8 cellular contexts compared by ENCODE assay signal in the genomic region with DNA sequence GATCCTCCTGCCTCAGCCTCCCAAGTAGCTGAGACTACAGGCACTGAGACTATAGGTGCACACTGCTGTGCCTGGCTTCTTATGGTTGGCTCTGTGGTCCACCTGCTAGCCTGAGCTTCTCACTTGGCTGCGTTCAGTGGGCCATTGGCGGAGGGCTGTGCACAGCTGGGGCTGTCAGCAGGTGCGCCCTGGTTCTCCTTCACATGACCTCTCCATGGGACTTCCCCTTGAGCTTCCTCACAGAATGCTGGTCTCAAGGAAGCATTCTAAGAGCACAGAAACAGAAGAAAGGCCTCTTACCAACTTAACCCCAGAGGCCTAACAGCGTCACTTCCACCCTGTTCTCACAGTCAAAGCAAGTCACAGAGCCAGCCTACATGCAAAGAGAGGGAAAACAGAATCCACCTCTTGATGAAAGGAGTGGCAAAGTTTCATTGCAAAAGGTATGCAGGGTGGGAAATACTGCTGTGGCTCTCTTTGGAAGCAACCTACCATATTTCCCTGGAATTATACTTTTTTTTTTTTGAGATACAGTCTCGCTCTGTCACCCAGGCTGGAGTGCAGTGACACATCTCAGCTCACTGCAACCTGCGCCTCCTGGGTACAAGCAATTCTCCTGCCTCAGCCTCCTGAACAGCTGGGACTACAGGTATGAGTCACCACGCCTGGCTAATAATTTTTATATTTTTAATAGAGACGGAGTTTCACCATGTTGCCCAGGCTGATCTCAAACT. TPM values are rescaled to one million over a fixed set of nuclear protein-coding genes. Genes with fewer than 3 reads are reported as not detected.
A peak's percentile ranks its signal among the peaks of the same experiment; 100 is the strongest.
DNase-seq lines count a peak whose midpoint lies in the region; ATAC-seq and TF ChIP-seq lines count a peak whose summit lies in the region.

No MANE protein-coding gene starts in this region.

- no peaks in the 10 kb centered on the region for H3K36me3 Mint-ChIP-seq in natural killer cell

- no peaks in the 10 kb centered on the region for H3K4me1 Mint-ChIP-seq in natural killer cell

- no peak overlapping the region for H3K27ac Mint-ChIP-seq in natural killer cell

- TF ChIP-seq CTCF in HL-60 (IDR thresholded peaks at IDR 0.05; ENCODE audit: insufficient read depth, low read length) (no peak), natural killer cell (IDR thresholded peaks at IDR 0.05) (no peak), ovary (IDR thresholded peaks at IDR 0.05) (no peak)

- H3K4me3 ChIP-seq in HL-60 (replicated peaks; ENCODE audit: insufficient read depth, low read length) (no peak overlapping the region), ovary (no peak overlapping the region)

- no peaks in the 10 kb centered on the region for H3K36me3 ChIP-seq in ovary

- no peaks in the 10 kb centered on the region for H3K9me3 Mint-ChIP-seq in natural killer cell

- H3K9me3 ChIP-seq in ovary = no peaks in the 10 kb centered on the region

- no peak for DNase-seq in HL-60 (ENCODE audit: low read depth in 1 of 2, low spot score in 1 of 2)
- no peak for DNase-seq in natural killer cell
- no peak for DNase-seq in ovary
- no peak for DNase-seq in foreskin melanocyte
- DNase-seq in NCI-H2227 treated with DMSO at 0.1 percent for 48 hours (lab: John Stamatoyannopoulos, UW) = no peak
- no peak for DNase-seq in dedifferentiated amniotic fluid mesenchymal stem cell (ENCODE audit: extremely low spot score)

- no peak for TF ChIP-seq EP300 in ovary (IDR thresholded peaks at IDR 0.05)

- peak; percentile 86 for ATAC-seq in GM18867 (IDR thresholded peaks at IDR 0.05; ENCODE audit: unreplicated experiment)
- ATAC-seq in GM21737 (IDR thresholded peaks at IDR 0.05; ENCODE audit: unreplicated experiment) = peak; percentile 89
- ATAC-seq in natural killer cell = peak in 2 of 3 donors; percentile 33 to 63

- peak overlapping the region; percentile 13; the same call in 1 of the 2 replicates for H3K27ac ChIP-seq in HL-60 (replicated peaks)
- no peak overlapping the region for H3K27ac ChIP-seq in ovary

- WGBS in ovary, 3 donors = 90 to 93% (median 92%) methylated on average over 8 of the region's 8 CpGs

- H3K4me1 ChIP-seq in ovary (ENCODE audit: insufficient read depth) = no peaks in the 10 kb centered on the region

- no peaks in the 10 kb centered on the region for H3K27me3 Mint-ChIP-seq in natural killer cell (ENCODE audit: low read depth in 2 of 2)

- intact Hi-C loops in natural killer cell (cut with micrococcal nuclease) = no loop called here
- intact Hi-C loops in ovary (cut with DNase I) = no loop called here

- H3K4me3 Mint-ChIP-seq in natural killer cell = no peak overlapping the region

- no peak for TF ChIP-seq POLR2A in ovary (IDR thresholded peaks at IDR 0.05)

- H3K27me3 ChIP-seq in HL-60 (ENCODE audit: insufficient read depth, poor library complexity, severe bottlenecking) (no peaks in the 10 kb centered on the region), ovary (no peaks in the 10 kb centered on the region)

RNA-seq across cellular contexts. Expression of a gene that starts 9.3 kb away (rescaled TPM):
- 1 to 10 TPM; 3.6 to 5.5 (median 4.4) TPM for total RNA-seq in natural killer cell
- total RNA-seq in ovary = 1 to 10 TPM; 4.6 to 6.3 (median 5.8) TPM
- polyA plus RNA-seq in ovary = 1 to 10 TPM; 8.0 to 8.7 TPM

RNA-seq across cellular contexts. Expression of a gene that starts 30.7 kb away (rescaled TPM):
- total RNA-seq in natural killer cell (10 to 100 TPM; 25.6 to 34.8 (median 28.7) TPM), ovary (10 to 100 TPM; 13.7 to 18.4 (median 15.8) TPM)
- 10 to 100 TPM; 24.7 to 39.9 TPM for polyA plus RNA-seq in ovary

RNA-seq across cellular contexts. Expression of a gene that starts 43.3 kb away (rescaled TPM):
- total RNA-seq in natural killer cell (10 to 100 TPM; 24.9 to 50.2 (median 48.7) TPM), ovary (10 to 100 TPM; 14.4 to 31.0 (median 22.6) TPM)
- 10 to 100 TPM; 21.6 to 47.9 TPM for polyA plus RNA-seq in ovary
